Comparison of ENCODE assay signal across 37 cellular contexts in the genomic region with DNA sequence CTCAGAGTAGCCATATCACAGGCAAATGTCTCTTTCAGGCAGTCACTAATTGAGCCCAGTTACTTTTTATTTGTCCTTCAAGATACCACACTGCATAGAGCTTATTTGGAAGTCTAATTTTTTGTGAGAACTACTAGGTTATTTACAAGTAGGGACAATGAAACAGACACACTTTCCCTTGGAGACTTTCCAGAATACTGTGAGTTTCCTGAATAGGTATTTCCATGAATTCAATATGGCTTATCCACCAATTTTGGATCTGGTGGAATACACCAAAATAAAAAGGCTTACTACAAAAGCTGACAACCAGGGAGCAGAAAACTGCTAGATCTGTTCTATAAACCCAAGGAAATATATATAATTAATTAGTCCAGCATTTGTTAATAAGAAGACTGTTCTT.
"Had no signal": no experiment of that assay in that cellular context is flagged by ENCODE, and none has a peak within 500 bp of the region (broad histone marks: within the 10 kb centered on the region; RNA-seq: fewer than 3 reads in every experiment).

No MANE protein-coding gene starts in this region.

- H3K36me3 Mint-ChIP-seq: activated CD4-positive, alpha-beta memory T cell treated with anti-CD3 and anti-CD28 coated beads for 36 hours; activated naive CD4-positive, alpha-beta T cell treated with anti-CD3 and anti-CD28 coated beads, Interleukin-2, amount 50 U/mL, for 72 hours; activated naive CD8-positive, alpha-beta T cell treated with anti-CD3 and anti-CD28 coated beads for 36 hours had no signal

- H3K4me3 Mint-ChIP-seq: activated B cell treated with CpG ODN at 0.5 μM for 24 hours; activated CD4-positive, alpha-beta memory T cell treated with anti-CD3 and anti-CD28 coated beads for 36 hours; activated CD4-positive, alpha-beta T cell treated with anti-CD3 and anti-CD28 coated beads, Interleukin-2, amount 10 ng/mL, durations not matched to agents 24 days and 14 days; activated CD8-positive, alpha-beta T cell treated with anti-CD3 and anti-CD28 coated beads for 36 hours; activated naive CD4-positive, alpha-beta T cell treated with anti-CD3 and anti-CD28 coated beads for 36 hours; activated naive CD8-positive, alpha-beta T cell treated with anti-CD3 and anti-CD28 coated beads for 36 hours; activated T-cell treated with anti-CD3 and anti-CD28 coated beads, Interleukin-2, amount 50 U/mL, for 4 hours; activated T-cell treated with anti-CD3 and anti-CD28 coated beads, Interleukin-2, amount 50 U/mL, for 72 hours; activated T-helper 1 cell treated with anti-CD3 and anti-CD28 coated beads, Interleukin-12 subunit alpha, Interleukin-12 subunit beta, Interleukin-2, Interleukin-4 antibody, amounts not matched to agents 30 ng/mL and 10 ng/mL and 1 ng/mL, durations not matched to agents 14 hours and 24 hours and 36 hours; activated T-helper 17 cell treated with anti-CD3 and anti-CD28 coated beads, Interleukin-2, amount 50 U/mL, for 72 hours; T-helper 1 cell treated with Interleukin-12 subunit alpha and Interleukin-12 subunit beta and Interleukin-4 antibody, amounts not matched to agents 30 μg/mL and 1 μg/mL, for 36 hours; T-helper 2 cell treated with Interferon-gamma antibody and Interleukin-4, amounts not matched to agents 5 μg/mL and 100 μg/mL, for 36 hours had no signal

- H3K9me3 Mint-ChIP-seq: activated B cell treated with CpG ODN at 0.5 μM for 24 hours; activated CD4-positive, alpha-beta T cell treated with anti-CD3 and anti-CD28 coated beads, Interleukin-2, amount 10 ng/mL, durations not matched to agents 24 days and 14 days; activated CD8-positive, alpha-beta T cell treated with anti-CD3 and anti-CD28 coated beads for 36 hours; activated naive CD4-positive, alpha-beta T cell treated with anti-CD3 and anti-CD28 coated beads for 36 hours; activated naive CD8-positive, alpha-beta T cell treated with anti-CD3 and anti-CD28 coated beads for 36 hours; activated T-cell treated with anti-CD3 and anti-CD28 coated beads, Interleukin-2, amount 50 U/mL, for 72 hours; activated T-helper 1 cell treated with anti-CD3 and anti-CD28 coated beads, Interleukin-12 subunit alpha, Interleukin-12 subunit beta, Interleukin-2, Interleukin-4 antibody, amounts not matched to agents 30 ng/mL and 10 ng/mL and 1 ng/mL, durations not matched to agents 14 hours and 24 hours and 36 hours; activated T-helper 17 cell treated with anti-CD3 and anti-CD28 coated beads, Interleukin-2, amount 50 U/mL, for 72 hours; T-helper 1 cell treated with Interleukin-12 subunit alpha and Interleukin-12 subunit beta and Interleukin-4 antibody, amounts not matched to agents 30 μg/mL and 1 μg/mL, for 36 hours had no signal

- H3K4me3 ChIP-seq: adrenal gland, body of pancreas, breast epithelium had no signal

- H3K4me1 Mint-ChIP-seq: activated B cell treated with CpG ODN at 0.5 μM for 24 hours; activated CD4-positive, alpha-beta T cell treated with anti-CD3 and anti-CD28 coated beads, Interleukin-2, amount 10 ng/mL, durations not matched to agents 24 days and 14 days; activated naive CD8-positive, alpha-beta T cell treated with anti-CD3 and anti-CD28 coated beads for 36 hours; activated T-helper 17 cell treated with anti-CD3 and anti-CD28 coated beads, Interleukin-2, amount 50 U/mL, for 72 hours had no signal

- H3K27ac Mint-ChIP-seq: activated B cell treated with CpG ODN at 0.5 μM for 24 hours; activated CD4-positive, alpha-beta memory T cell treated with anti-CD3 and anti-CD28 coated beads for 36 hours; activated CD4-positive, alpha-beta T cell treated with anti-CD3 and anti-CD28 coated beads, Interleukin-2, amount 10 ng/mL, durations not matched to agents 24 days and 14 days; activated CD8-positive, alpha-beta T cell treated with anti-CD3 and anti-CD28 coated beads for 36 hours; activated naive CD4-positive, alpha-beta T cell treated with anti-CD3 and anti-CD28 coated beads for 36 hours; activated naive CD4-positive, alpha-beta T cell treated with anti-CD3 and anti-CD28 coated beads, Interleukin-2, amount 50 U/mL, for 72 hours; activated naive CD8-positive, alpha-beta T cell treated with anti-CD3 and anti-CD28 coated beads for 36 hours; activated T-cell treated with anti-CD3 and anti-CD28 coated beads, Interleukin-2, amount 50 U/mL, for 72 hours; activated T-helper 1 cell treated with anti-CD3 and anti-CD28 coated beads, Interleukin-12 subunit alpha, Interleukin-12 subunit beta, Interleukin-2, Interleukin-4 antibody, amounts not matched to agents 30 ng/mL and 10 ng/mL and 1 ng/mL, durations not matched to agents 14 hours and 24 hours and 36 hours; activated T-helper 17 cell treated with anti-CD3 and anti-CD28 coated beads, Interleukin-2, amount 50 U/mL, for 72 hours; T-helper 1 cell treated with Interleukin-12 subunit alpha and Interleukin-12 subunit beta and Interleukin-4 antibody, amounts not matched to agents 30 μg/mL and 1 μg/mL, for 36 hours; T-helper 2 cell treated with Interferon-gamma antibody and Interleukin-4, amounts not matched to agents 5 μg/mL and 100 μg/mL, for 36 hours had no signal

- DNase-seq: activated B cell treated with CpG ODN at 0.5 μM for 24 hours; activated CD4-positive, alpha-beta memory T cell treated with anti-CD3 and anti-CD28 coated beads for 36 hours; activated CD4-positive, alpha-beta T cell treated with anti-CD3 and anti-CD28 coated beads for 4 hours; activated CD4-positive, alpha-beta T cell treated with anti-CD3 and anti-CD28 coated beads, Interleukin-2, amount 10 ng/mL, durations not matched to agents 24 days and 14 days; activated CD4-positive, alpha-beta T cell treated with anti-CD3 and anti-CD28 coated beads, Interleukin-2, amount 50 U/mL, for 1 hour; activated CD4-positive, alpha-beta T cell treated with anti-CD3 and anti-CD28 coated beads, Interleukin-2, amount 50 U/mL, for 4 hours; activated CD4-positive, CD25-positive, alpha-beta regulatory T cell treated with anti-CD3 and anti-CD28 coated beads, Interleukin-2, amount 50 U/mL, for 72 hours; activated CD8-positive, alpha-beta memory T cell treated with anti-CD3 and anti-CD28 coated beads, Interleukin-2, amount 50 U/mL, for 4 hours; activated CD8-positive, alpha-beta T cell treated with anti-CD3 and anti-CD28 coated beads for 36 hours; activated effector memory CD4-positive, alpha-beta T cell treated with anti-CD3 and anti-CD28 coated beads, Interleukin-2, amount 50 U/mL, for 16 hours; activated gamma-delta T cell treated with Interleukin-2 at 50 U/mL for 16 hours; activated naive CD4-positive, alpha-beta T cell; activated naive CD4-positive, alpha-beta T cell treated with anti-CD3 and anti-CD28 coated beads for 36 hours; activated naive CD4-positive, alpha-beta T cell treated with anti-CD3 and anti-CD28 coated beads, Interleukin-2, amount 50 U/mL, for 16 hours; activated naive CD8-positive, alpha-beta T cell treated with anti-CD3 and anti-CD28 coated beads for 36 hours; activated T-cell treated with anti-CD3 and anti-CD28 coated beads for 4 hours; activated T-cell treated with anti-CD3 and anti-CD28 coated beads, Interleukin-2, amount 50 U/mL, for 1 hour; activated T-cell treated with anti-CD3 and anti-CD28 coated beads, Interleukin-2, amount 50 U/mL, for 4 hours; activated T-cell treated with anti-CD3 and anti-CD28 coated beads, Interleukin-2, amount 50 U/mL, for 72 hours; adrenal gland; amniotic stem cell; aorta; body of pancreas; brain microvascular endothelial cell; central memory CD4-positive, alpha-beta T cell; T-helper 1 cell; T-helper 2 cell; T-helper 9 cell had no signal

- H3K27me3 ChIP-seq: adrenal gland, body of pancreas, brain microvascular endothelial cell, breast epithelium had no signal

- H3K27me3 Mint-ChIP-seq: activated B cell treated with CpG ODN at 0.5 μM for 24 hours; activated CD4-positive, alpha-beta memory T cell treated with anti-CD3 and anti-CD28 coated beads for 36 hours; activated CD4-positive, alpha-beta T cell treated with anti-CD3 and anti-CD28 coated beads, Interleukin-2, amount 10 ng/mL, durations not matched to agents 24 days and 14 days; activated CD8-positive, alpha-beta T cell treated with anti-CD3 and anti-CD28 coated beads for 36 hours; activated naive CD8-positive, alpha-beta T cell treated with anti-CD3 and anti-CD28 coated beads for 36 hours; activated T-helper 17 cell treated with anti-CD3 and anti-CD28 coated beads, Interleukin-2, amount 50 U/mL, for 72 hours had no signal

- H3K9me3 ChIP-seq: adrenal gland, body of pancreas, breast epithelium had no signal

- FAIRE-seq: astrocyte, TTC549 had no signal

- H3K27ac ChIP-seq: adrenal gland, body of pancreas, brain microvascular endothelial cell, breast epithelium, VCaP had no signal

- H3K36me3 ChIP-seq: adrenal gland, brain microvascular endothelial cell, breast epithelium had no signal

- H3K4me1 ChIP-seq: adrenal gland, body of pancreas, breast epithelium had no signal
